11 cellular contexts compared by ENCODE assay signal in genomic region chr9:116155700-116156045, GRCh38. TPM values are rescaled to one million over a fixed set of nuclear protein-coding genes. Genes with fewer than 3 reads are reported as not detected.
DNase-seq lines count a peak whose midpoint lies in the region; TF ChIP-seq lines count a peak whose summit lies in the region.
"Had no signal": no experiment of that assay in that cellular context is flagged by ENCODE, and none has a peak within 500 bp of the region (broad histone marks: within the 10 kb centered on the region; RNA-seq: fewer than 3 reads in every experiment).

No MANE protein-coding gene starts in this region.

- H3K4me3 Mint-ChIP-seq in glutamatergic neuron (ENCODE audit: unreplicated experiment) = peak overlapping the region; percentile 91
- H3K4me3 Mint-ChIP-seq: immature natural killer cell had no signal

- no peaks in the 10 kb centered on the region for H3K36me3 ChIP-seq in prostate gland

- DNase-seq in ELR (ENCODE audit: low read depth) (peak; percentile 69), glutamatergic neuron (no peak), prostate gland (ENCODE audit: low spot score) (no peak), GM20000 (ENCODE audit: low spot score) (no peak), GM13977 (ENCODE audit: low spot score) (no peak), pons (ENCODE audit: low spot score) (no peak)
- no peak for DNase-seq in stimulated activated CD4-positive, alpha-beta T cell treated with anti-CD3 and anti-CD28 coated beads, Interleukin-15, amount 100 ng/mL, for 24 hours
- DNase-seq: activated gamma-delta T cell treated with Interleukin-2 at 50 U/mL for 16 hours, immature natural killer cell had no signal

- H3K27ac ChIP-seq in prostate gland = peak overlapping the region; percentile 49 to 56

- no peaks in the 10 kb centered on the region for H3K27me3 ChIP-seq in prostate gland (replicated peaks; ENCODE audit: insufficient read depth)

- intact Hi-C loops in prostate gland (cut with DNase I) = loop anchor here (10.0 kb wide), 2 partner anchors 209 to 339 kb away; no protein-coding TSS in a partner anchor

- H3K4me3 ChIP-seq in WI38 (ENCODE audit: low read depth, low read length) (peak overlapping the region; percentile 59), prostate gland (peak overlapping the region; percentile 28 to 35)

- H3K27me3 Mint-ChIP-seq in glutamatergic neuron (ENCODE audit: unreplicated experiment) = peaks cover 17% of the 10 kb centered on the region

- no peak for TF ChIP-seq POLR2A in prostate gland (IDR thresholded peaks at IDR 0.05)

- WGBS in prostate gland = 15% methylated on average over 10 of the region's 10 CpGs

- peak overlapping the region; percentile 88 for H3K27ac Mint-ChIP-seq in glutamatergic neuron (ENCODE audit: unreplicated experiment)
- H3K27ac Mint-ChIP-seq: immature natural killer cell had no signal

- H3K4me1 ChIP-seq in prostate gland (replicated peaks) = peaks cover 3% of the 10 kb centered on the region

- H3K9me3 ChIP-seq in prostate gland = no peaks in the 10 kb centered on the region

- H3K9me3 Mint-ChIP-seq in glutamatergic neuron (ENCODE audit: unreplicated experiment) = peaks cover 9% of the 10 kb centered on the region

- no peaks in the 10 kb centered on the region for H3K36me3 Mint-ChIP-seq in glutamatergic neuron (ENCODE audit: unreplicated experiment)
- H3K36me3 Mint-ChIP-seq: immature natural killer cell had no signal

- in situ Hi-C loops in GM13977 (cut with MboI; ENCODE audit: low pct_unique_long_range_greater_than_20kb, low sequenced_read_pairs, unreplicated experiment) = loop anchor here (25.0 kb wide), 1 partner anchor 507 kb away; no protein-coding TSS in a partner anchor

- TF ChIP-seq CTCF in WI38 (IDR thresholded peaks at IDR 0.05; ENCODE audit: low read depth, low read length) = no peak
- no peak for TF ChIP-seq CTCF in glutamatergic neuron (IDR thresholded peaks at IDR 0.05; ENCODE audit: partially characterized antibody, unreplicated experiment)
- no peak for TF ChIP-seq CTCF in prostate gland (IDR thresholded peaks at IDR 0.05)
- no peak for TF ChIP-seq CTCF in GM20000 (IDR thresholded peaks at IDR 0.05; ENCODE audit: extremely low read depth, missing control alignments)
- no peak for TF ChIP-seq CTCF in GM13977 (IDR thresholded peaks at IDR 0.05; ENCODE audit: extremely low read depth, insufficient read depth, missing control alignments)

- H3K4me1 Mint-ChIP-seq in glutamatergic neuron (ENCODE audit: low read depth, unreplicated experiment) = peaks cover 19% of the 10 kb centered on the region
- H3K4me1 Mint-ChIP-seq: immature natural killer cell had no signal

RNA-seq across cellular contexts. Expression of gene PAPPA, which starts 2.1 kb away (rescaled TPM):
- total RNA-seq in glutamatergic neuron (ENCODE audit: unreplicated experiment) = 10.5 TPM
- 1 to 10 TPM in 1 of 2 donors, under 1 TPM in 1; 0.27 to 1.8 TPM for total RNA-seq in prostate gland
- total RNA-seq: T-helper 1 cell treated with Interleukin-12 subunit alpha and Interleukin-12 subunit beta and Interleukin-4 antibody, amounts not matched to agents 30 ng/mL and 1 ng/mL, for 36 hours had no signal
